ENCODE assay signal across 8 cellular contexts in genomic region chr1:161182214-161182613, GRCh38. TPM values are rescaled to one million over a fixed set of nuclear protein-coding genes. Genes with fewer than 3 reads are reported as not detected.
DNase-seq lines count a peak whose midpoint lies in the region; ATAC-seq, FAIRE-seq and TF ChIP-seq lines count a peak whose summit lies in the region.

No MANE protein-coding gene starts in this region.

- TF ChIP-seq EP300 in A549 (IDR thresholded peaks at IDR 0.05): no peak

- H3K27me3 ChIP-seq in SJCRH30: no peaks in the 10 kb centered on the region
- H3K27me3 ChIP-seq in ascending aorta: no peaks in the 10 kb centered on the region

- DNase-seq in A549 (ENCODE audit: low read depth in 1 of 2, low spot score in 1 of 2): peak in 1 of 2 experiments; percentile 30
- peak; percentile 86 for DNase-seq in MV-4-11 (lab: John Stamatoyannopoulos, UW)
- peak; percentile 51 for DNase-seq in activated effector memory CD4-positive, alpha-beta T cell treated with Interleukin-2 at 50 U/mL for 16 hours
- peak; percentile 31 for DNase-seq in posterior vena cava (ENCODE audit: low spot score)
- DNase-seq in SJCRH30: no peak
- no peak for DNase-seq in ascending aorta (ENCODE audit: low spot score in 2 of 2)
- DNase-seq in NCI-H1048 (lab: John Stamatoyannopoulos, UW): no peak

- no peak for ATAC-seq in A549
- ATAC-seq in GM19455 (IDR thresholded peaks at IDR 0.05; ENCODE audit: unreplicated experiment): peak; percentile 49

- H3K27ac ChIP-seq in A549: 0 out of 6 replicates have a peak overlapping the region, but pooled peaks of 1 of the 2 experiments have one; percentile 4
- H3K27ac ChIP-seq in SJCRH30: no peak overlapping the region
- no peak overlapping the region for H3K27ac ChIP-seq in ascending aorta

- no peak for TF ChIP-seq RAD21 in A549 (conservative IDR thresholded peaks at IDR 0.05 in 1 of 2, IDR thresholded peaks at IDR 0.05 in 1 of 2)

- H3K4me1 ChIP-seq in A549 (peaks cover 17% of the 10 kb centered on the region), SJCRH30 (peaks cover 14% of the 10 kb centered on the region), ascending aorta (peaks cover 0 to 5% of the 10 kb centered on the region in 2 donors)

- H3K9me3 ChIP-seq in A549: no peaks in the 10 kb centered on the region
- H3K9me3 ChIP-seq in SJCRH30 (replicated peaks): no peaks in the 10 kb centered on the region
- H3K9me3 ChIP-seq in ascending aorta: no peaks in the 10 kb centered on the region

- no peak overlapping the region for H3K4me3 ChIP-seq in A549
- H3K4me3 ChIP-seq in SJCRH30: no peak overlapping the region
- H3K4me3 ChIP-seq in ascending aorta: no peak overlapping the region

- no peak for TF ChIP-seq POLR2A in A549 (IDR thresholded peaks at IDR 0.05; ENCODE audit: low read length)

- no peak for FAIRE-seq in A549 (lab: Jason Lieb, UNC)

- intact Hi-C loops in posterior vena cava (cut with DNase I): no loop called here
- intact Hi-C loops in ascending aorta (cut with DNase I): no loop called here

- no peaks in the 10 kb centered on the region for H3K36me3 ChIP-seq in SJCRH30
- no peaks in the 10 kb centered on the region for H3K36me3 ChIP-seq in ascending aorta

- CTCF ChIA-PET in A549 (lab: Yijun Ruan, JAX): interaction anchor here (1.1 to 5.5 kb wide), 8 partner anchors 10 to 200 kb away, joined by 3 to 49 read pairs (median 6); partner anchors contain the start of gene PPOX

- TF ChIP-seq CTCF in A549 (IDR thresholded peaks at IDR 0.05) (no peak), ascending aorta (IDR thresholded peaks at IDR 0.05) (no peak)

- POLR2A ChIA-PET in A549 (lab: Yijun Ruan, JAX): interaction anchor here (1.3 kb wide), 2 partner anchors 16 to 20 kb away, joined by 3 to 7 read pairs; partner anchors contain the start of gene NDUFS2

- 87% methylated on average over 1 of the region's 1 CpG for WGBS in A549 (ENCODE audit: missing lambda C conversion rate)

- peak overlapping the region; percentile 37 for H3K4me2 ChIP-seq in A549

TF ChIP-seq in A549, 52 proteins besides CTCF, POLR2A, EP300 and RAD21:
- no peak for TF ChIP-seq KDM5A (IDR thresholded peaks at IDR 0.05)
- no peak for TF ChIP-seq ELK1 (IDR thresholded peaks at IDR 0.05; ENCODE audit: low read depth, low read length)
TF ChIP-seq in A549: peak in this region for 0.

RNA-seq across cellular contexts. Expression of gene B4GALT3, which starts 4.9 kb away (rescaled TPM):
- polyA plus RNA-seq in A549 (2011; rRNA removed) (25.3 and 31.4 TPM in 2 replicates), A549 (2017; fragmentation: RNase III; extraction: RNeasy Plus Mini Kit Qiagen cat#74134 plus additional on column Dnase treatment) (23.3 to 26.7 TPM (median 25.5 TPM) in 3 replicates)
- 35.0 and 40.9 TPM in 2 replicates for polyA plus RNA-seq in A549 (2012; cell fraction: cytosol; rRNA removed)
- 51.5 and 54.2 TPM in 2 replicates for polyA plus RNA-seq in A549 (2012; cell fraction: nucleus; rRNA removed)
- 19.1 and 20.1 TPM in 2 replicates for polyA minus RNA-seq in A549 (2011; rRNA and poly(A)+ RNA removed)
- total RNA-seq in posterior vena cava (10 to 100 TPM; 12.7 to 17.3 TPM), ascending aorta (26.9 TPM)
- total RNA-seq in SJCRH30 (2014; rRNA removed; shearing (Covaris generic)): 31.4 and 36.3 TPM in 2 replicates

RNA-seq across cellular contexts. Expression of gene PPOX, which starts 16.0 kb away (rescaled TPM):
- polyA plus RNA-seq in A549 (2011; rRNA removed): 13.8 and 16.4 TPM in 2 replicates
- polyA plus RNA-seq in A549 (2012; cell fraction: cytosol; rRNA removed): 14.2 and 17.6 TPM in 2 replicates
- polyA plus RNA-seq in A549 (2012; cell fraction: nucleus; rRNA removed): 50.6 and 54.8 TPM in 2 replicates
- polyA plus RNA-seq in A549 (2017; fragmentation: RNase III; extraction: RNeasy Plus Mini Kit Qiagen cat#74134 plus additional on column Dnase treatment): 13.5 to 16.1 TPM (median 14.1 TPM) in 3 replicates
- polyA minus RNA-seq in A549 (2011; rRNA and poly(A)+ RNA removed): 14.8 and 18.4 TPM in 2 replicates
- 10 to 100 TPM; 15.0 to 16.8 TPM for total RNA-seq in posterior vena cava
- total RNA-seq in SJCRH30 (2014; rRNA removed; shearing (Covaris generic)): 11.1 and 13.5 TPM in 2 replicates
- 4.8 TPM for total RNA-seq in ascending aorta

RNA-seq across cellular contexts. Expression of gene ADAMTS4, which starts 16.6 kb away (rescaled TPM):
- not detected in 2 replicates for polyA plus RNA-seq in A549 (2011; rRNA removed)
- polyA plus RNA-seq in A549 (2012; cell fraction: cytosol; rRNA removed): under 0.01 and 0.01 TPM in 2 replicates
- 0.01 TPM in 1 of 2 replicates, not detected in the other for polyA plus RNA-seq in A549 (2012; cell fraction: nucleus; rRNA removed)
- 0.01 TPM in 1 of 3 replicates, not detected in the others for polyA plus RNA-seq in A549 (2017; fragmentation: RNase III; extraction: RNeasy Plus Mini Kit Qiagen cat#74134 plus additional on column Dnase treatment)
- not detected in 2 replicates for polyA minus RNA-seq in A549 (2011; rRNA and poly(A)+ RNA removed)
- total RNA-seq in posterior vena cava: 100 to 1,000 TPM in 1 of 2 donors, 10 to 100 TPM in 1; 28.0 to 125 TPM
- 9.6 and 11.0 TPM in 2 replicates for total RNA-seq in SJCRH30 (2014; rRNA removed; shearing (Covaris generic))
- total RNA-seq in ascending aorta: 109 TPM

RNA-seq across cellular contexts. Expression of gene NDUFS2, which starts 20.0 kb away (rescaled TPM):
- polyA plus RNA-seq in A549 (2011; rRNA removed) (125 and 144 TPM in 2 replicates), A549 (2017; fragmentation: RNase III; extraction: RNeasy Plus Mini Kit Qiagen cat#74134 plus additional on column Dnase treatment) (142 to 145 TPM (median 142 TPM) in 3 replicates)
- polyA plus RNA-seq in A549 (2012; cell fraction: cytosol; rRNA removed): 128 and 142 TPM in 2 replicates
- 69.3 and 95.2 TPM in 2 replicates for polyA plus RNA-seq in A549 (2012; cell fraction: nucleus; rRNA removed)
- polyA minus RNA-seq in A549 (2011; rRNA and poly(A)+ RNA removed): 187 and 207 TPM in 2 replicates
- total RNA-seq in posterior vena cava (10 to 100 TPM; 54.3 to 57.9 TPM), ascending aorta (107 TPM)
- total RNA-seq in SJCRH30 (2014; rRNA removed; shearing (Covaris generic)): 60.3 and 60.5 TPM in 2 replicates

RNA-seq across cellular contexts. Expression of gene USP21, which starts 22.9 kb away (rescaled TPM):
- polyA plus RNA-seq in A549 (2011; rRNA removed): 22.6 and 26.3 TPM in 2 replicates
- polyA plus RNA-seq in A549 (2012; cell fraction: cytosol; rRNA removed): 30.2 and 37.9 TPM in 2 replicates
- 85.4 and 101 TPM in 2 replicates for polyA plus RNA-seq in A549 (2012; cell fraction: nucleus; rRNA removed)
- 21.8 to 23.8 TPM (median 23.6 TPM) in 3 replicates for polyA plus RNA-seq in A549 (2017; fragmentation: RNase III; extraction: RNeasy Plus Mini Kit Qiagen cat#74134 plus additional on column Dnase treatment)
- polyA minus RNA-seq in A549 (2011; rRNA and poly(A)+ RNA removed): 22.4 and 26.0 TPM in 2 replicates
- total RNA-seq in posterior vena cava: 10 to 100 TPM; 12.9 to 20.8 TPM
- total RNA-seq in SJCRH30 (2014; rRNA removed; shearing (Covaris generic)): 16.0 and 17.6 TPM in 2 replicates
- 31.9 TPM for total RNA-seq in ascending aorta

Comparison
In these comparisons a context has a peak if more than half of its experiments do, and no peak if none do; other contexts are left out.
1. DNase-seq: peak in MV-4-11 (single experiment), activated effector memory CD4-positive, alpha-beta T cell treated with Interleukin-2 at 50 U/mL for 16 hours (single experiment) and posterior vena cava (single experiment); none in SJCRH30 (0 of 2), ascending aorta (0 of 2) and NCI-H1048 (single experiment).